ENCODE assay signal across 14 cellular contexts in genomic region chr2:86335865-86336321, GRCh38. TPM values are rescaled to one million over a fixed set of nuclear protein-coding genes. Genes with fewer than 3 reads are reported as not detected.
A peak's percentile ranks its signal among the peaks of the same experiment; 100 is the strongest.
DNase-seq lines count a peak whose midpoint lies in the region; TF ChIP-seq lines count a peak whose summit lies in the region.
"Had no signal": no experiment of that assay in that cellular context is flagged by ENCODE, and none has a peak within 500 bp of the region (broad histone marks: within the 10 kb centered on the region; RNA-seq: fewer than 3 reads in every experiment).

No MANE protein-coding gene starts in this region.

- H3K27me3 Mint-ChIP-seq in chondrocyte (ENCODE audit: low read depth), result peaks cover 46% of the 10 kb centered on the region

- H3K36me3 ChIP-seq in ES-I3 (ENCODE audit: insufficient read depth, low read length) (no peaks in the 10 kb centered on the region), neural cell (ENCODE audit: insufficient read depth, low read length) (no peaks in the 10 kb centered on the region)
- H3K36me3 ChIP-seq: adrenal gland had no signal

- TF ChIP-seq CTCF in chondrocyte (IDR thresholded peaks at IDR 0.05) (no peak), neural cell (IDR thresholded peaks at IDR 0.05; ENCODE audit: poor library complexity, severe bottlenecking) (no peak)

- no peak for TF ChIP-seq EP300 in neural cell (conservative IDR thresholded peaks at IDR 0.05; ENCODE audit: poor library complexity, severe bottlenecking)

- no peak for TF ChIP-seq RAD21 in neural cell (conservative IDR thresholded peaks at IDR 0.05)

- H3K4me3 ChIP-seq in neural cell (ENCODE audit: low read length), result peak overlapping the region; percentile 97

- H3K9me3 ChIP-seq in ES-I3 (ENCODE audit: control insufficient read depth, insufficient read depth, low read length) (no peaks in the 10 kb centered on the region), neural cell (ENCODE audit: low read length) (no peaks in the 10 kb centered on the region)
- H3K9me3 ChIP-seq: adrenal gland had no signal

- peaks cover 12% of the 10 kb centered on the region for H3K27me3 ChIP-seq in neural cell (ENCODE audit: insufficient read depth, low read depth, low read length)

- H3K27ac Mint-ChIP-seq in chondrocyte (ENCODE audit: unreplicated experiment), result no peak overlapping the region
- H3K27ac Mint-ChIP-seq: immature natural killer cell had no signal

- peaks cover 14% of the 10 kb centered on the region for H3K4me1 Mint-ChIP-seq in chondrocyte (ENCODE audit: low read depth)

- H3K36me3 Mint-ChIP-seq in chondrocyte (ENCODE audit: low read depth), result peaks cover 2% of the 10 kb centered on the region

- H2AFZ ChIP-seq in neural cell (ENCODE audit: low read depth, low read length), result peak overlapping the region; percentile 69

- peaks cover 4% of the 10 kb centered on the region for H3F3A ChIP-seq in neural cell (ENCODE audit: insufficient read depth, low read length, poor library complexity, severe bottlenecking)

- H4K20me1 ChIP-seq in neural cell (ENCODE audit: insufficient read depth), result no peaks in the 10 kb centered on the region

- 0 out of 2 replicates have a peak, but pooled peaks cover 6% of the 10 kb centered on the region for H3K4me1 ChIP-seq in ES-I3 (ENCODE audit: insufficient read depth, low read length)

- peaks cover under 1% of the 10 kb centered on the region for H3K9me3 Mint-ChIP-seq in chondrocyte (ENCODE audit: low read depth)

- H3K27ac ChIP-seq in neural cell (ENCODE audit: low read length), result peak overlapping the region; percentile 90
- H3K27ac ChIP-seq: 22Rv1, adrenal gland had no signal

- H3K9me2 ChIP-seq in neural cell (ENCODE audit: insufficient read depth, low read length), result no peaks in the 10 kb centered on the region

- peaks cover 29% of the 10 kb centered on the region for H3K79me2 ChIP-seq in neural cell (replicated peaks; ENCODE audit: insufficient read depth, low read length)
- H3K79me2 ChIP-seq: parathyroid adenoma had no signal

- H3K4me3 Mint-ChIP-seq in chondrocyte (ENCODE audit: unreplicated experiment), result peak overlapping the region; percentile 82

- peak overlapping the region; percentile 100 for H3K4me2 ChIP-seq in neural cell (ENCODE audit: low read length)

- H3K9ac ChIP-seq in ES-I3 (ENCODE audit: low read depth, low read length) (peak overlapping the region; percentile 52; the same call in 1 of the 2 replicates), neural cell (ENCODE audit: low read length) (peak overlapping the region; percentile 95)

- DNase-seq in DMS 273 (lab: John Stamatoyannopoulos, UW; ENCODE audit: unreplicated experiment) (peak; percentile 25), DMS 273 treated with DMSO at 0.1 percent for 48 hours (lab: John Stamatoyannopoulos, UW) (no peak), chondrocyte (ENCODE audit: low spot score) (no peak), iPS-NIHi11 (ENCODE audit: low spot score) (no peak), H4 (ENCODE audit: low spot score) (no peak)
- no peak for DNase-seq in stimulated activated CD4-positive, alpha-beta T cell treated with anti-CD3 and anti-CD28 coated beads, Interleukin-2, amount 100 ng/mL, for 24 hours
- DNase-seq: GDM1, HCEC 1CT, immature natural killer cell had no signal

TF ChIP-seq in neural cell, 6 proteins besides CTCF, POLR2A, EP300 and RAD21:
- no peak for TF ChIP-seq TAF1 (IDR thresholded peaks at IDR 0.05; ENCODE audit: low read depth)
- peak; percentile 18 for TF ChIP-seq POLR2AphosphoS5 (IDR thresholded peaks at IDR 0.05)

RNA-seq across cellular contexts. Expression of gene REEP1, which starts 1.5 kb away (rescaled TPM):
- total RNA-seq in chondrocyte, result 2.4 to 3.1 TPM (median 2.6 TPM) in 3 replicates
- 111 and 121 TPM in 2 replicates for polyA plus RNA-seq in neural cell
- polyA minus RNA-seq in neural cell, result 173 and 211 TPM in 2 replicates
- total RNA-seq in H4 (2014; rRNA removed; shearing (Covaris generic)), result 1.6 and 1.8 TPM in 2 replicates
- polyA plus RNA-seq: immature natural killer cell had no signal
